Comparison of ENCODE assay signal across 19 cellular contexts in genomic region chr6:141401168-141401567, GRCh38.
A peak's percentile ranks its signal among the peaks of the same experiment; 100 is the strongest.
DNase-seq lines count a peak whose midpoint lies in the region; ATAC-seq and TF ChIP-seq lines count a peak whose summit lies in the region.
"Had no signal": no experiment of that assay in that cellular context is flagged by ENCODE, and none has a peak within 500 bp of the region (broad histone marks: within the 10 kb centered on the region; RNA-seq: fewer than 3 reads in every experiment).

No MANE protein-coding gene starts in this region.

- intact Hi-C loops in lower lobe of right lung (cut with DNase I), result no loop called here

- H3K4me1 ChIP-seq in ACC112 (ENCODE audit: control insufficient read depth, insufficient read depth, low read length, unreplicated experiment) (peaks cover 9% of the 10 kb centered on the region), lower lobe of right lung (peaks cover 17% of the 10 kb centered on the region)
- H3K4me1 ChIP-seq: foreskin keratinocyte had no signal

- ATAC-seq in HG02870 (IDR thresholded peaks at IDR 0.05; ENCODE audit: unreplicated experiment), result no peak
- ATAC-seq in lower lobe of right lung, result no peak
- ATAC-seq: activated T-helper 17 cell treated with anti-CD3 and anti-CD28 coated beads, Interleukin-2, amount 50 U/mL, for 72 hours; foreskin keratinocyte; K562 had no signal

- H3K79me2 ChIP-seq in ACC112 (ENCODE audit: control insufficient read depth, insufficient read depth, low read length, unreplicated experiment), result no peaks in the 10 kb centered on the region

- H3K36me3 ChIP-seq in ACC112 (ENCODE audit: insufficient read depth, low read length) (no peaks in the 10 kb centered on the region), lower lobe of right lung (no peaks in the 10 kb centered on the region)
- H3K36me3 ChIP-seq: BLaER1 treated with 17β-estradiol and CSF1 and Interleukin-3, amounts not matched to agents 10 nM and 100 nM; neutrophil; right atrium auricular region; WERI-Rb-1 had no signal

- H3K4me3 ChIP-seq in ACC112 (ENCODE audit: low read depth, low read length), result no peak overlapping the region
- H3K4me3 ChIP-seq in cardiac fibroblast (replicated peaks in 1 of 2; ENCODE audit: low read depth in 2 of 2, low read length in 2 of 2), result no peak overlapping the region
- no peak overlapping the region for H3K4me3 ChIP-seq in lower lobe of right lung
- H3K4me3 ChIP-seq: BLaER1 treated with 17β-estradiol and CSF1 and Interleukin-3, amounts not matched to agents 10 nM and 100 nM; K562; lung; right atrium auricular region had no signal

- H2AFZ ChIP-seq in ACC112 (ENCODE audit: low read length, unreplicated experiment), result peak overlapping the region; percentile 93

- H3K27ac ChIP-seq in ACC112 (ENCODE audit: low read depth, low read length), result peak overlapping the region; percentile 29; the same call in 1 of the 2 replicates
- no peak overlapping the region for H3K27ac ChIP-seq in lower lobe of right lung
- H3K27ac ChIP-seq: BLaER1 treated with 17β-estradiol and CSF1 and Interleukin-3, amounts not matched to agents 10 nM and 100 nM; foreskin keratinocyte; neutrophil; WERI-Rb-1 had no signal

- TF ChIP-seq CTCF in cardiac fibroblast (IDR thresholded peaks at IDR 0.05; ENCODE audit: low read depth, low read length) (no peak), lower lobe of right lung (IDR thresholded peaks at IDR 0.05) (no peak)

- H3K9me3 ChIP-seq in lower lobe of right lung, result no peaks in the 10 kb centered on the region
- H3K9me3 ChIP-seq: neutrophil, right atrium auricular region had no signal

- H3K27me3 ChIP-seq in ACC112 (ENCODE audit: insufficient read depth, low read length) (no peaks in the 10 kb centered on the region), lower lobe of right lung (ENCODE audit: low read depth) (no peaks in the 10 kb centered on the region)
- H3K27me3 ChIP-seq: BLaER1 treated with 17β-estradiol and CSF1 and Interleukin-3, amounts not matched to agents 10 nM and 100 nM; foreskin keratinocyte; neutrophil; right atrium auricular region had no signal

- DNase-seq in M059J (ENCODE audit: low read depth) (peak; percentile 46), cardiac fibroblast (ENCODE audit: low read depth in 2 of 2) (peak; percentile 7 to 88), left kidney (ENCODE audit: low read depth, low spot score) (peak; percentile 18), lower lobe of right lung (no peak), HK-2 (ENCODE audit: unreplicated experiment) (no peak)
- no peak for DNase-seq in activated CD4-positive, CD25-positive, alpha-beta regulatory T cell (lab: John Stamatoyannopoulos, UW)
- DNase-seq: activated naive CD8-positive, alpha-beta T cell treated with anti-CD3 and anti-CD28 coated beads for 36 hours; foreskin keratinocyte; NCI-H1436 treated with DMSO at 0.1 percent for 48 hours; NCI-H526 treated with DMSO at 0.1 percent for 48 hours; WERI-Rb-1 had no signal

Comparison
In these comparisons a context has a peak if more than half of its experiments do, and no peak if none do; other contexts are left out.
1. DNase-seq: peak in M059J (single experiment), cardiac fibroblast (2 of 2) and left kidney (single experiment); none in lower lobe of right lung (single experiment), HK-2 (single experiment) and activated CD4-positive, CD25-positive, alpha-beta regulatory T cell (0 of 4).